In genomic region chr12:6614513-6615177, GRCh38 we compare ENCODE assay signal across 9 cellular contexts. TPM values are rescaled to one million over a fixed set of nuclear protein-coding genes. Genes with fewer than 3 reads are reported as not detected.
DNase-seq lines count a peak whose midpoint lies in the region; ATAC-seq and TF ChIP-seq lines count a peak whose summit lies in the region.
"Had no signal": no experiment of that assay in that cellular context is flagged by ENCODE, and none has a peak within 500 bp of the region (broad histone marks: within the 10 kb centered on the region; RNA-seq: fewer than 3 reads in every experiment).

No MANE protein-coding gene starts in this region.

- peaks cover 5% of the 10 kb centered on the region for H3K79me2 ChIP-seq in trophoblast cell (ENCODE audit: control insufficient read depth, insufficient read depth, low read length, poor library complexity)

- H3K9ac ChIP-seq in trophoblast cell (ENCODE audit: low read length) = no peak overlapping the region

- peak overlapping the region; percentile 16 for H2BK5ac ChIP-seq in trophoblast cell (ENCODE audit: low read depth, low read length, poor library complexity)

- peak overlapping the region; percentile 14 for H3K4ac ChIP-seq in trophoblast cell (ENCODE audit: low read depth, low read length)

- H2AFZ ChIP-seq in trophoblast cell (ENCODE audit: insufficient read depth, low read length, poor library complexity) = peak overlapping the region; percentile 30

- peak overlapping the region; percentile 42 for H2BK12ac ChIP-seq in trophoblast cell (ENCODE audit: low read length)

- H3K4me3 ChIP-seq in esophagus (ENCODE audit: low read depth in 1 of 2, low read length in 2 of 2) (no peak overlapping the region), trophoblast cell (ENCODE audit: low read depth, low read length) (no peak overlapping the region)

- POLR2A ChIA-PET in RWPE1 (lab: Yijun Ruan, JAX; ENCODE audit: low non-redundant PET) = interaction anchor here (0.7 to 1.6 kb wide), 2 partner anchors 47 to 74 kb away, joined by 5 to 7 read pairs; partner anchors contain the start of genes NOP2 and ZNF384

- H3K14ac ChIP-seq in trophoblast cell (ENCODE audit: low read length) = peak overlapping the region; percentile 45

- H3K79me1 ChIP-seq in trophoblast cell (ENCODE audit: low read length) = peaks cover 17% of the 10 kb centered on the region

- H4K8ac ChIP-seq in trophoblast cell (ENCODE audit: low read depth, low read length) = peak overlapping the region; percentile 71

- 41 to 54% methylated on average over 7 of the region's 7 CpGs for WGBS in esophagus, 2 donors
- no CpG with 5 or more reads among the region's 7 CpGs for WGBS in trophoblast cell (ENCODE audit: extremely low coverage, insufficient coverage, insufficient read length)

- H3K27ac ChIP-seq in RWPE1 = peak overlapping the region; percentile 97
- H3K27ac ChIP-seq in esophagus (ENCODE audit: low read depth in 2 of 2, low read length in 1 of 2) = peak overlapping the region; percentile 93 to 99
- H3K27ac ChIP-seq in trophoblast cell (ENCODE audit: low read depth, low read length) = peak overlapping the region; percentile 67

- H4K91ac ChIP-seq in trophoblast cell (ENCODE audit: low read depth, low read length) = peak overlapping the region; percentile 73

- H3K4me1 ChIP-seq in esophagus (ENCODE audit: control insufficient read depth in 2 of 2, insufficient read depth in 2 of 2, low read length in 1 of 2) (peaks cover 12 to 13% of the 10 kb centered on the region in 2 donors), trophoblast cell (ENCODE audit: control insufficient read depth in 1 of 2, insufficient read depth in 2 of 2, low read length in 2 of 2) (peaks cover 18 to 19% of the 10 kb centered on the region in 2 experiments)

- ATAC-seq in GM21737 (IDR thresholded peaks at IDR 0.05; ENCODE audit: unreplicated experiment) = no peak
- no peak for ATAC-seq in GM21786 (IDR thresholded peaks at IDR 0.05; ENCODE audit: unreplicated experiment)

- H4K12ac ChIP-seq in trophoblast cell (ENCODE audit: low read depth, low read length) = peak overlapping the region; percentile 23

- peak overlapping the region; percentile 41 for H3K18ac ChIP-seq in trophoblast cell (ENCODE audit: low read length)

- peak overlapping the region; percentile 50 for H2BK120ac ChIP-seq in trophoblast cell (ENCODE audit: insufficient read depth, low read length, poor library complexity)

- H3K36me3 ChIP-seq in esophagus (ENCODE audit: control insufficient read depth in 2 of 2, insufficient read depth in 2 of 2, low read length in 1 of 2) (peaks cover 0 to 3% of the 10 kb centered on the region in 2 donors), trophoblast cell (ENCODE audit: control insufficient read depth in 1 of 2, insufficient read depth in 2 of 2, low read length in 2 of 2) (no peaks in the 10 kb centered on the region)

- DNase-seq in Daoy (ENCODE audit: low read depth) = peak; percentile 17
- no peak for DNase-seq in RWPE1 (ENCODE audit: low spot score)
- no peak for DNase-seq in trophoblast cell
- DNase-seq in UCSD-AML1 (lab: John Stamatoyannopoulos, UW; ENCODE audit: unreplicated experiment) = no peak
- DNase-seq in DMS153 treated with DMSO at 0.1 percent for 48 hours (lab: John Stamatoyannopoulos, UW; ENCODE audit: unreplicated experiment) = no peak

- H3K23ac ChIP-seq in trophoblast cell (ENCODE audit: low read length) = no peak overlapping the region

- H3K4me2 ChIP-seq in trophoblast cell (ENCODE audit: low read length) = no peak overlapping the region

- CTCF ChIA-PET in RWPE1 (lab: Yijun Ruan, JAX) = interaction anchor here (0.7 to 1.6 kb wide), 2 partner anchors 71 to 84 kb away, joined by 5 to 9 read pairs; no protein-coding TSS in a partner anchor

- H3K27me3 ChIP-seq in esophagus (ENCODE audit: control insufficient read depth in 1 of 2, insufficient read depth in 2 of 2, low read length in 2 of 2) (no peaks in the 10 kb centered on the region), trophoblast cell (ENCODE audit: insufficient read depth, low read length) (peaks cover under 1% of the 10 kb centered on the region)

- no peaks in the 10 kb centered on the region for H3K9me3 ChIP-seq in esophagus (ENCODE audit: control insufficient read depth in 2 of 2, insufficient read depth in 1 of 2, low read depth in 1 of 2, low read length in 1 of 2)
- H3K9me3 ChIP-seq in trophoblast cell (ENCODE audit: insufficient read depth, low read depth, low read length) = no peaks in the 10 kb centered on the region

- H2AK5ac ChIP-seq in trophoblast cell (ENCODE audit: low read length) = peak overlapping the region; percentile 69

- no peak for TF ChIP-seq CTCF in RWPE1 (conservative IDR thresholded peaks at IDR 0.05; ENCODE audit: low read depth)

RNA-seq across cellular contexts. Expression of gene CHD4, which starts 7.5 kb away (rescaled TPM):
- total RNA-seq in Daoy (2014; rRNA removed; shearing (Covaris generic)) = 330 and 358 TPM in 2 replicates
- 100 to 1,000 TPM in 1 of 2 donors, 10 to 100 TPM in 1; 79.3 to 116 TPM for polyA plus RNA-seq in esophagus
- polyA plus RNA-seq in trophoblast cell (2013) = 121 and 123 TPM in 2 replicates

RNA-seq across cellular contexts. Expression of gene LPAR5, which starts 21.1 kb away (rescaled TPM):
- 0.86 TPM in 1 of 2 replicates, not detected in the other for total RNA-seq in Daoy (2014; rRNA removed; shearing (Covaris generic))
- 10 to 100 TPM; 11.6 to 19.3 TPM for polyA plus RNA-seq in esophagus
- polyA plus RNA-seq in trophoblast cell (2013) = 0.19 and 0.22 TPM in 2 replicates
- total RNA-seq: glomerular endothelial cell had no signal

RNA-seq across cellular contexts. Expression of gene ACRBP, which starts 32.6 kb away (rescaled TPM):
- total RNA-seq in Daoy (2014; rRNA removed; shearing (Covaris generic)) = not detected in 2 replicates
- polyA plus RNA-seq in esophagus = under 1 TPM; 0.32 to 0.84 TPM
- 0.53 and 0.65 TPM in 2 replicates for polyA plus RNA-seq in trophoblast cell (2013)

RNA-seq across cellular contexts. Expression of gene NOP2, which starts 46.6 kb away (rescaled TPM):
- 111 and 129 TPM in 2 replicates for total RNA-seq in Daoy (2014; rRNA removed; shearing (Covaris generic))
- polyA plus RNA-seq in esophagus = 10 to 100 TPM; 26.3 to 41.6 TPM
- 47.1 and 49.3 TPM in 2 replicates for polyA plus RNA-seq in trophoblast cell (2013)

RNA-seq across cellular contexts. Expression of gene ING4, which starts 48.3 kb away (rescaled TPM):
- 23.4 and 28.0 TPM in 2 replicates for total RNA-seq in Daoy (2014; rRNA removed; shearing (Covaris generic))
- polyA plus RNA-seq in esophagus = 10 to 100 TPM; 15.2 to 24.7 TPM
- polyA plus RNA-seq in trophoblast cell (2013) = 29.6 and 33.0 TPM in 2 replicates
